8 cellular contexts compared by ENCODE assay signal in genomic region chr14:30355431-30355913, GRCh38.
A peak's percentile ranks its signal among the peaks of the same experiment; 100 is the strongest.
DNase-seq lines count a peak whose midpoint lies in the region; ATAC-seq, FAIRE-seq and TF ChIP-seq lines count a peak whose summit lies in the region.
"Had no signal": no experiment of that assay in that cellular context is flagged by ENCODE, and none has a peak within 500 bp of the region (broad histone marks: within the 10 kb centered on the region; RNA-seq: fewer than 3 reads in every experiment).

No MANE protein-coding gene starts in this region.

- ATAC-seq in GM18870 (IDR thresholded peaks at IDR 0.05; ENCODE audit: unreplicated experiment) = peak; percentile 89
- ATAC-seq in GM21619 (IDR thresholded peaks at IDR 0.05; ENCODE audit: unreplicated experiment) = peak; percentile 56

- peaks cover 0 to 8% (median 5%) of the 10 kb centered on the region in 4 donors for H3K4me1 Mint-ChIP-seq in CD4-positive, alpha-beta memory T cell

- H3K27ac ChIP-seq in CD4-positive, alpha-beta memory T cell (ENCODE audit: low read depth, low read length) = no peak overlapping the region
- no peak overlapping the region for H3K27ac ChIP-seq in tibial nerve

- CTCF ChIA-PET in CD4-positive, alpha-beta memory T cell (lab: Charles Lee; ENCODE audit: partially characterized antibody) = no interaction called here

- H3K27me3 ChIP-seq in CD4-positive, alpha-beta memory T cell (ENCODE audit: insufficient read depth, low read length) = no peaks in the 10 kb centered on the region
- H3K27me3 ChIP-seq in tibial nerve = no peaks in the 10 kb centered on the region

- POLR2A ChIA-PET in CD4-positive, alpha-beta memory T cell (lab: Charles Lee; ENCODE audit: partially characterized antibody) = no interaction called here

- no peak overlapping the region for H3K27ac Mint-ChIP-seq in CD4-positive, alpha-beta memory T cell

- H3K36me3 Mint-ChIP-seq in CD4-positive, alpha-beta memory T cell = no peaks in the 10 kb centered on the region

- no peaks in the 10 kb centered on the region for H3K9me3 ChIP-seq in CD4-positive, alpha-beta memory T cell (ENCODE audit: control insufficient read depth in 1 of 2, low read length in 2 of 2)
- no peaks in the 10 kb centered on the region for H3K9me3 ChIP-seq in tibial nerve

- no peak overlapping the region for H3K4me3 Mint-ChIP-seq in CD4-positive, alpha-beta memory T cell

- no peak overlapping the region for H3K4me3 ChIP-seq in CD4-positive, alpha-beta memory T cell (ENCODE audit: low read length in 2 of 2)
- no peak overlapping the region for H3K4me3 ChIP-seq in tibial nerve

- TF ChIP-seq CTCF in tibial nerve (IDR thresholded peaks at IDR 0.05) = no peak

- H3K4me1 ChIP-seq in CD4-positive, alpha-beta memory T cell (ENCODE audit: insufficient read depth, low read length) = no peaks in the 10 kb centered on the region
- no peaks in the 10 kb centered on the region for H3K4me1 ChIP-seq in tibial nerve

- H3K27me3 Mint-ChIP-seq in CD4-positive, alpha-beta memory T cell = no peaks in the 10 kb centered on the region

- 19 to 31% methylated on average over 5 of the region's 5 CpGs for WGBS in tibial nerve, 2 donors

- H3K36me3 ChIP-seq in CD4-positive, alpha-beta memory T cell (ENCODE audit: insufficient read depth, low read length) = no peaks in the 10 kb centered on the region
- no peaks in the 10 kb centered on the region for H3K36me3 ChIP-seq in tibial nerve

- DNase-seq in HTR-8/SVneo (ENCODE audit: insufficient read length, low spot score) (no peak), left kidney (ENCODE audit: low read depth, low spot score) (peak; percentile 5), tibial nerve (ENCODE audit: low spot score in 2 of 2) (no peak), CD1c-positive myeloid dendritic cell (ENCODE audit: extremely low spot score) (no peak)
- DNase-seq in CD4-positive, alpha-beta memory T cell = no peak

- no peak for TF ChIP-seq POLR2A in tibial nerve (IDR thresholded peaks at IDR 0.05)

- TF ChIP-seq EP300 in tibial nerve (IDR thresholded peaks at IDR 0.05) = no peak

- H3K9me3 Mint-ChIP-seq in CD4-positive, alpha-beta memory T cell = peaks cover 0 to 15% (median 5%) of the 10 kb centered on the region in 8 donors

- intact Hi-C loops in CD4-positive, alpha-beta memory T cell (cut with micrococcal nuclease) = no loop called here

- FAIRE-seq in HTR-8/SVneo (lab: Jason Lieb, UNC) = peak; percentile 23
- FAIRE-seq: islet of Langerhans had no signal
